In the genomic region with DNA sequence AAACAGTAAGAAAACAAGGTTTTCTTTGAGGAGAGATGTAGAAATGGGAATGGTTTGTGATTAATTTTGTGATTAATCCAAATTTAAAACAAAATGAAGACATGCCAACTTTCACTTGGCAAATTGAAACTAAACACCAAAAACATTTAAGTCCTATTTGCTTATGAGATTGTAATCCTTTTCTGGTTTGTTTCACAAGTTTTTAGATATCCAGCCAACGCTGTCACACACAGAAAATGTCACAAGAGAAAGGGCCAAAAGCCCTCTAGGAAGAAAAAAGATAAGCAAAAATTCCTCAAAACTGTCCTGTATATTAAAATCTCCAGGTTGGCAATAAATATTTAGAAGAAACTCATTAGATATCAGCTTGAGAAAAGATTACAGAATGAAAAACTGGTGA, we compare ENCODE assay signal across 7 cellular contexts. TPM values are rescaled to one million over a fixed set of nuclear protein-coding genes. Genes with fewer than 3 reads are reported as not detected.
"Had no signal": no experiment of that assay in that cellular context is flagged by ENCODE, and none has a peak within 500 bp of the region (broad histone marks: within the 10 kb centered on the region; RNA-seq: fewer than 3 reads in every experiment).

No MANE protein-coding gene starts in this region.

- H3K4me3 ChIP-seq: GM23248 had no signal

- H3K9ac ChIP-seq: GM23248 had no signal

- H3K27ac ChIP-seq: GM23248 had no signal

- FAIRE-seq: HTR-8/SVneo had no signal

- H2AFZ ChIP-seq: GM23248 had no signal

- DNase-seq: GM23248, GOT3, H9, HCEC 1CT had no signal

RNA-seq across cellular contexts. Expression of a gene that starts 2.5 kb away (rescaled TPM):
- total RNA-seq: HT-29 had no signal
- polyA plus RNA-seq: IgD-negative memory B cell had no signal
